Comparison of ENCODE assay signal across 11 cellular contexts in genomic region chr11:71796016-71796415, GRCh38. TPM values are rescaled to one million over a fixed set of nuclear protein-coding genes. Genes with fewer than 3 reads are reported as not detected.
"Had no signal": no experiment of that assay in that cellular context is flagged by ENCODE, and none has a peak within 500 bp of the region (broad histone marks: within the 10 kb centered on the region; RNA-seq: fewer than 3 reads in every experiment).

No MANE protein-coding gene starts in this region.

RNA-seq across cellular contexts. Expression of gene DEFB108B, which starts 37.0 kb away (rescaled TPM):
- total RNA-seq: OCI-LY7, PC-3, PC-9, Peyer's patch, Right ventricle myocardium inferior, Right ventricle myocardium superior, RPMI7951, SJCRH30, SJSA1, SK-MEL-5 had no signal
- polyA plus RNA-seq: SK-N-SH had no signal
